ENCODE assay signal across 12 cellular contexts in genomic region chr10:101226506-101226887, GRCh38. TPM values are rescaled to one million over a fixed set of nuclear protein-coding genes. Genes with fewer than 3 reads are reported as not detected.
DNase-seq lines count a peak whose midpoint lies in the region; ATAC-seq, FAIRE-seq and TF ChIP-seq lines count a peak whose summit lies in the region.
"Had no signal": no experiment of that assay in that cellular context is flagged by ENCODE, and none has a peak within 500 bp of the region (broad histone marks: within the 10 kb centered on the region; RNA-seq: fewer than 3 reads in every experiment).

No MANE protein-coding gene starts in this region.

- in situ Hi-C loops in HepG2 (cut with HindIII; ENCODE audit: extremely low pct_ligation_motif_present, low pct_unique_long_range_greater_than_20kb): no loop called here

- CTCF ChIA-PET in HepG2 (lab: Yijun Ruan, JAX; ENCODE audit: low intra/inter-chr PET ratio, low total read pairs): no interaction called here

- peaks cover 30 to 97% of the 10 kb centered on the region in 2 experiments for H3K27me3 ChIP-seq in HepG2 (ENCODE audit: control insufficient read depth in 1 of 2, insufficient read depth in 2 of 2, low read length in 2 of 2)
- H3K27me3 ChIP-seq in right lobe of liver: peaks cover 56 to 70% of the 10 kb centered on the region in 2 donors
- H3K27me3 ChIP-seq in adipocyte (replicated peaks; ENCODE audit: control insufficient read depth, insufficient read depth, low read length): peaks cover 76% of the 10 kb centered on the region
- peaks cover 57% of the 10 kb centered on the region for H3K27me3 ChIP-seq in vagina

- no peaks in the 10 kb centered on the region for H3K9me3 ChIP-seq in HepG2 (ENCODE audit: low read length)
- no peaks in the 10 kb centered on the region for H3K9me3 ChIP-seq in right lobe of liver
- H3K9me3 ChIP-seq in adipocyte (ENCODE audit: control insufficient read depth, low read length): peaks cover 6% of the 10 kb centered on the region
- H3K9me3 ChIP-seq in vagina: no peaks in the 10 kb centered on the region

- no peak for FAIRE-seq in HepG2 (lab: Jason Lieb, UNC)
- FAIRE-seq: K562 had no signal

- H3K27me3 Mint-ChIP-seq in natural killer cell treated with Interleukin-12 subunit alpha and Interleukin-12 subunit beta and Interleukin-15 and Interleukin-18, amount 100 ng/mL, for 72 hours: peaks cover 53 to 68% of the 10 kb centered on the region in 2 donors

- H3K79me2 ChIP-seq in HepG2 (ENCODE audit: insufficient read depth, low read length): no peaks in the 10 kb centered on the region

- H3K9ac ChIP-seq in HepG2 (ENCODE audit: insufficient read depth, low read depth, low read length): no peak overlapping the region
- no peak overlapping the region for H3K9ac ChIP-seq in adipocyte (ENCODE audit: low read length)

- TF ChIP-seq CTCF in HepG2 (CRISPR knock-in tag; IDR thresholded peaks at IDR 0.05) (no peak), right lobe of liver (IDR thresholded peaks at IDR 0.05) (no peak), vagina (IDR thresholded peaks at IDR 0.05) (no peak)

- no TSS peak for BruUV-seq in HepG2 (replicated peaks; lab: Mats Ljungman, UMichigan)

- no peak overlapping the region for H2AFZ ChIP-seq in HepG2 (ENCODE audit: low read length)

- 14% methylated on average over 14 of the region's 15 CpGs for WGBS in HepG2 (ENCODE audit: low lambda C conversion rate)
- WGBS in right lobe of liver (ENCODE audit: insufficient coverage, low coverage, low lambda C conversion rate, missing lambda C conversion rate): 8% methylated on average over 15 of the region's 15 CpGs

- 0 out of 2 replicates have a peak overlapping the region, but pooled peaks have one; percentile 14 for H3K4me2 ChIP-seq in HepG2 (ENCODE audit: low read depth, low read length)

- no peaks in the 10 kb centered on the region for H3K9me3 Mint-ChIP-seq in natural killer cell treated with Interleukin-12 subunit alpha and Interleukin-12 subunit beta and Interleukin-15 and Interleukin-18, amount 100 ng/mL, for 72 hours

- no peak for TF ChIP-seq RAD21 in HepG2 (CRISPR knock-in tag; IDR thresholded peaks at IDR 0.05)

- DNase-seq in HepG2 (ENCODE audit: low spot score) (no peak), right lobe of liver (no peak), adipocyte (ENCODE audit: low read depth) (no peak), vagina (ENCODE audit: extremely low spot score in 2 of 2) (no peak), anterior cingulate cortex (lab: John Stamatoyannopoulos, UW) (no peak), NCI-H1436 treated with DMSO at 0.1 percent for 48 hours (lab: John Stamatoyannopoulos, UW) (no peak)
- DNase-seq in natural killer cell treated with Interleukin-12 subunit alpha and Interleukin-12 subunit beta and Interleukin-15 and Interleukin-18, amount 100 ng/mL, for 72 hours (ENCODE audit: low spot score): no peak
- DNase-seq: NCI-H524, nucleus accumbens had no signal

- H3K27ac Mint-ChIP-seq in natural killer cell treated with Interleukin-12 subunit alpha and Interleukin-12 subunit beta and Interleukin-15 and Interleukin-18, amount 100 ng/mL, for 72 hours: no peak overlapping the region

- TF ChIP-seq POLR2A in HepG2 (IDR thresholded peaks at IDR 0.05; ENCODE audit: insufficient read depth in 1 of 2, low read depth in 2 of 2, low read length in 2 of 2): no peak
- TF ChIP-seq POLR2A in right lobe of liver (IDR thresholded peaks at IDR 0.05): no peak
- no peak for TF ChIP-seq POLR2A in vagina (IDR thresholded peaks at IDR 0.05)

- peaks cover 23 to 31% of the 10 kb centered on the region in 2 donors for H3K4me1 Mint-ChIP-seq in natural killer cell treated with Interleukin-12 subunit alpha and Interleukin-12 subunit beta and Interleukin-15 and Interleukin-18, amount 100 ng/mL, for 72 hours (ENCODE audit: low read depth in 2 of 2)

- H3K4me3 Mint-ChIP-seq in natural killer cell treated with Interleukin-12 subunit alpha and Interleukin-12 subunit beta and Interleukin-15 and Interleukin-18, amount 100 ng/mL, for 72 hours: peak overlapping the region; percentile 81

- POLR2A ChIA-PET in HepG2 (lab: Yijun Ruan, JAX): no interaction called here

- H3K36me3 Mint-ChIP-seq in natural killer cell treated with Interleukin-12 subunit alpha and Interleukin-12 subunit beta and Interleukin-15 and Interleukin-18, amount 100 ng/mL, for 72 hours: peaks cover 6% of the 10 kb centered on the region

- H3K4me1 ChIP-seq in HepG2 (ENCODE audit: insufficient read depth, low read length) (peaks cover 19% of the 10 kb centered on the region), right lobe of liver (peaks cover 0 to 50% (median 4%) of the 10 kb centered on the region in 4 donors), adipocyte (ENCODE audit: control insufficient read depth, insufficient read depth, low read length) (peaks cover 10% of the 10 kb centered on the region), vagina (peaks cover 86% of the 10 kb centered on the region)

- H3K27ac ChIP-seq in HepG2 (ENCODE audit: extremely low read length, insufficient read depth, low read length) (no peak overlapping the region), right lobe of liver (no peak overlapping the region), vagina (no peak overlapping the region)
- H3K27ac ChIP-seq: C4-2B had no signal

- no peak for TF ChIP-seq EP300 in HepG2 (IDR thresholded peaks at IDR 0.05; ENCODE audit: low read depth in 2 of 2, low read length in 2 of 2)
- no peak for TF ChIP-seq EP300 in HepG2 (CRISPR knock-in tag; IDR thresholded peaks at IDR 0.05; ENCODE audit: borderline replicate concordance)

- H3K4me3 ChIP-seq in HepG2 (replicated peaks in 1 of 3; ENCODE audit: insufficient read depth in 1 of 3, low read depth in 2 of 3, low read length in 3 of 3) (no peak overlapping the region), right lobe of liver (no peak overlapping the region), adipocyte (ENCODE audit: low read length) (peak overlapping the region; percentile 44), vagina (peak overlapping the region; percentile 19 to 33)
- H3K4me3 ChIP-seq: K562 had no signal

- peaks cover 5% of the 10 kb centered on the region; the same call in 1 of the 2 replicates for H4K20me1 ChIP-seq in HepG2 (ENCODE audit: insufficient read depth, low read length)

- intact Hi-C loops in HepG2 (cut with micrococcal nuclease; ENCODE audit: unreplicated experiment) (no loop called here), right lobe of liver (cut with DNase I) (no loop called here), vagina (cut with DNase I) (no loop called here)

- no peaks in the 10 kb centered on the region for H3K36me3 ChIP-seq in HepG2 (replicated peaks in 1 of 2; ENCODE audit: control insufficient read depth in 1 of 2, insufficient read depth in 2 of 2, low read length in 2 of 2)
- no peaks in the 10 kb centered on the region for H3K36me3 ChIP-seq in right lobe of liver
- H3K36me3 ChIP-seq in adipocyte (ENCODE audit: control insufficient read depth, insufficient read depth, low read length, severe bottlenecking): no peaks in the 10 kb centered on the region
- H3K36me3 ChIP-seq in vagina: no peaks in the 10 kb centered on the region

- ATAC-seq in HepG2: no peak
- no peak for ATAC-seq in right lobe of liver
- ATAC-seq in natural killer cell treated with Interleukin-12 subunit alpha and Interleukin-12 subunit beta and Interleukin-15 and Interleukin-18, amount 100 ng/mL, for 72 hours: no peak
- no peak for ATAC-seq in GM18511 (IDR thresholded peaks at IDR 0.05; ENCODE audit: unreplicated experiment)
- ATAC-seq: K562 had no signal

TF ChIP-seq in HepG2, 621 proteins besides CTCF, POLR2A, EP300 and RAD21 (continues in another document):
- no peak for TF ChIP-seq ZNF121 (CRISPR knock-in tag; IDR thresholded peaks at IDR 0.05)
- TF ChIP-seq ZFP82 (CRISPR knock-in tag; IDR thresholded peaks at IDR 0.05; ENCODE audit: borderline replicate concordance): no peak
- TF ChIP-seq EZH2 (conservative IDR thresholded peaks at IDR 0.05; ENCODE audit: low read depth, low read length): peak; percentile 94
- TF ChIP-seq ZBTB38 (CRISPR knock-in tag; IDR thresholded peaks at IDR 0.05): no peak
- no peak for TF ChIP-seq KLF16 (CRISPR knock-in tag; IDR thresholded peaks at IDR 0.05)
- TF ChIP-seq BCL6 (CRISPR knock-in tag; IDR thresholded peaks at IDR 0.05): no peak
- 0 out of 2 replicates have a peak, but pooled peaks have one; percentile 33 for TF ChIP-seq CBX2 (IDR thresholded peaks at IDR 0.05; ENCODE audit: low read depth, low read length)
- TF ChIP-seq CBX2 (CRISPR knock-in tag; IDR thresholded peaks at IDR 0.05; ENCODE audit: low read depth): no peak
- TF ChIP-seq RNF2 (conservative IDR thresholded peaks at IDR 0.05; ENCODE audit: low read depth): 0 out of 2 replicates have a peak, but pooled peaks have one; percentile 28
- TF ChIP-seq ZNF552 (CRISPR knock-in tag; IDR thresholded peaks at IDR 0.05; ENCODE audit: borderline replicate concordance): no peak
- no peak for TF ChIP-seq ZNF652 (CRISPR knock-in tag; IDR thresholded peaks at IDR 0.05; ENCODE audit: borderline replicate concordance, low read depth)
- no peak for TF ChIP-seq THAP11 (CRISPR knock-in tag; IDR thresholded peaks at IDR 0.05)

RNA-seq across cellular contexts. Expression of gene LBX1, which starts 2.8 kb away (rescaled TPM):
- not detected in 2 replicates for total RNA-seq in HepG2 (2016; rRNA removed; fragmentation: Illumina TruSeq; extraction: Trizol)
- not detected in 2 replicates for total RNA-seq in HepG2 (2016; cell fraction: cytosol; rRNA removed; fragmentation: Illumina TruSeq; extraction: Trizol; ENCODE audit: low read depth)
- total RNA-seq in HepG2 (2016; cell fraction: insoluble cytoplasmic fraction; rRNA removed; fragmentation: Illumina TruSeq; extraction: Trizol): not detected in 2 replicates
- total RNA-seq in HepG2 (2016; cell fraction: membrane; rRNA removed; fragmentation: Illumina TruSeq; extraction: Trizol): not detected in 2 replicates
- total RNA-seq in HepG2 (2016; cell fraction: nucleus; rRNA removed; fragmentation: Illumina TruSeq; extraction: Trizol): not detected in 2 replicates
- polyA plus RNA-seq in HepG2 (2011; rRNA removed): not detected in 2 replicates
- polyA plus RNA-seq in HepG2 (2011; cell fraction: cytosol; rRNA removed): not detected in 2 replicates
- not detected in 2 replicates for polyA plus RNA-seq in HepG2 (2011; cell fraction: nucleus; rRNA removed)
- not detected in 2 replicates for polyA plus RNA-seq in HepG2 (2012)
- polyA plus RNA-seq in HepG2 (2016; cell fraction: cytosol; fragmentation: Illumina TruSeq; extraction: Trizol; ENCODE audit: low read depth): not detected in 2 replicates
- not detected in 2 replicates for polyA plus RNA-seq in HepG2 (2016; cell fraction: insoluble cytoplasmic fraction; fragmentation: Illumina TruSeq; extraction: Trizol; ENCODE audit: low read depth)
- not detected in 2 replicates for polyA plus RNA-seq in HepG2 (2016; cell fraction: membrane; fragmentation: Illumina TruSeq; extraction: Trizol; ENCODE audit: low read depth)
- polyA plus RNA-seq in HepG2 (2016; cell fraction: nucleus; fragmentation: Illumina TruSeq; extraction: Trizol; ENCODE audit: insufficient read depth, low read depth): not detected in 2 replicates
- not detected in 2 replicates for polyA minus RNA-seq in HepG2 (2011; rRNA and poly(A)+ RNA removed; ENCODE audit: low replicate concordance)
- not detected in 2 replicates for polyA minus RNA-seq in HepG2 (2011; cell fraction: cytosol; rRNA and poly(A)+ RNA removed)
- polyA minus RNA-seq in HepG2 (2011; cell fraction: nucleus; rRNA and poly(A)+ RNA removed): not detected in 2 replicates
- total RNA-seq in right lobe of liver: not detected
- not detected for total RNA-seq in natural killer cell treated with Interleukin-12 subunit alpha and Interleukin-12 subunit beta and Interleukin-15 and Interleukin-18, amount 100 ng/mL, for 72 hours
- not detected for total RNA-seq in vagina
- total RNA-seq: K562 had no signal
- polyA plus RNA-seq: K562 had no signal

Comparison
In these comparisons a context has a peak if more than half of its experiments do, and no peak if none do; other contexts are left out.
1. H3K4me3 ChIP-seq: peak in adipocyte (single experiment) and vagina (2 of 2); none in HepG2 (0 of 3) and right lobe of liver (0 of 3).